7 cellular contexts compared by ENCODE assay signal in genomic region chr13:30376426-30377311, GRCh38. TPM values are rescaled to one million over a fixed set of nuclear protein-coding genes. Genes with fewer than 3 reads are reported as not detected.
A peak's percentile ranks its signal among the peaks of the same experiment; 100 is the strongest.
DNase-seq lines count a peak whose midpoint lies in the region; ATAC-seq and TF ChIP-seq lines count a peak whose summit lies in the region.

No MANE protein-coding gene starts in this region.

- H3K27me3 ChIP-seq in spleen (replicated peaks in 1 of 7): no peaks in the 10 kb centered on the region
- peaks cover 5% of the 10 kb centered on the region; the same call in 1 of the 2 replicates for H3K27me3 ChIP-seq in MG63

- 18 to 34% (median 25%) methylated on average over 5 of the region's 5 CpGs for WGBS in spleen, 5 donors

- DNase-seq in NK-92 treated with Interleukin-12 subunit alpha and Interleukin-12 subunit beta, amount 100 ng/mL, for 24 hours (lab: John Stamatoyannopoulos, UW): peak; percentile 76
- DNase-seq in activated T-helper 1 cell treated with Interleukin-2 at 50 U/mL for 16 hours (ENCODE audit: low read depth): peak; percentile 59
- DNase-seq in spleen: peak; percentile 91
- DNase-seq in dedifferentiated amniotic fluid mesenchymal stem cell (ENCODE audit: extremely low spot score): no peak
- no peak for DNase-seq in MG63

- H3K4me3 ChIP-seq in spleen: peak overlapping the region in 6 of 8 donors; percentile 3 to 62 (median 16)
- no peak overlapping the region for H3K4me3 ChIP-seq in MG63

- intact Hi-C loops in spleen (cut with DNase I; ENCODE audit: low total_unique reads): no loop called here

- peak overlapping the region; percentile 49 to 81 (median 78) for H3K27ac ChIP-seq in spleen

- peaks cover 19 to 65% (median 58%) of the 10 kb centered on the region in 6 donors for H3K4me1 ChIP-seq in spleen

- H3K36me3 ChIP-seq in spleen (no peaks in the 10 kb centered on the region), MG63 (no peaks in the 10 kb centered on the region)

- ATAC-seq in GM19035 (IDR thresholded peaks at IDR 0.05; ENCODE audit: unreplicated experiment) (peak; percentile 56), HG03025 (IDR thresholded peaks at IDR 0.05; ENCODE audit: low FRiP score, unreplicated experiment) (peak; percentile 59)

- TF ChIP-seq POLR2A in spleen (IDR thresholded peaks at IDR 0.05): no peak

- TF ChIP-seq CTCF in spleen (IDR thresholded peaks at IDR 0.05 in 8 of 11, conservative IDR thresholded peaks at IDR 0.05 in 3 of 11): peak in 1 of 11 experiments; percentile 14

- H3K9me3 ChIP-seq in spleen: no peaks in the 10 kb centered on the region
- no peaks in the 10 kb centered on the region for H3K9me3 ChIP-seq in MG63

RNA-seq across cellular contexts. Expression of gene UBE2L5, which starts 45.6 kb away (rescaled TPM):
- total RNA-seq in spleen: not detected
- under 1 TPM in 1 of 3 donors, not detected in 2; 0.05 TPM for polyA plus RNA-seq in spleen
- total RNA-seq in MG63 (2014; rRNA removed; shearing (Covaris generic); ENCODE audit: low replicate concordance): not detected in 2 replicates

Comparison
In these comparisons a context has a peak if more than half of its experiments do, and no peak if none do; other contexts are left out.
1. DNase-seq: peak in NK-92 treated with Interleukin-12 subunit alpha and Interleukin-12 subunit beta, amount 100 ng/mL, for 24 hours (single experiment), activated T-helper 1 cell treated with Interleukin-2 at 50 U/mL for 16 hours (single experiment) and spleen (single experiment); none in dedifferentiated amniotic fluid mesenchymal stem cell (single experiment) and MG63 (single experiment).